17 cellular contexts compared by ENCODE assay signal in the genomic region with DNA sequence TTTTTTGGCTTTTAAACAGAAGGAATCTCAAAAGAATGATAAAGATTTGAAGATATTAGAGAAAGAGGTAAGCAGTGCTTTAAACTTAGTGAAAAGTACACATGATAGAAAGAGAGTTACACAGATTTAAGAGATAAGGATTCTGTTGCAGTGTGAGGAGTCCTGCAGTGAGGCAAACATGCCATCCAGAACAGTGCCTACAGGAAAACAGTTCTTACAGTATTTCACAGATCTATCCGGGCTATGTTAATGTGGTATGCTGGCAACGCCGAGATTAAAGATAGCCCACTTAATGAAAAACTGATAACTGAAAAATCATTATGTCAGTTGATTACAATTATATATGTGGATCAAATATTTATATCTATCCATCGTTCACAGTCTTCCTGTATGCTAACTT. TPM values are rescaled to one million over a fixed set of nuclear protein-coding genes. Genes with fewer than 3 reads are reported as not detected.
A peak's percentile ranks its signal among the peaks of the same experiment; 100 is the strongest.
DNase-seq lines count a peak whose midpoint lies in the region; ATAC-seq and TF ChIP-seq lines count a peak whose summit lies in the region.
"Had no signal": no experiment of that assay in that cellular context is flagged by ENCODE, and none has a peak within 500 bp of the region (broad histone marks: within the 10 kb centered on the region; RNA-seq: fewer than 3 reads in every experiment).

No MANE protein-coding gene starts in this region.

- no peaks in the 10 kb centered on the region for H3K27me3 ChIP-seq in CD4-positive, alpha-beta memory T cell (ENCODE audit: insufficient read depth, low read length)
- H3K27me3 ChIP-seq in neural progenitor cell, result no peaks in the 10 kb centered on the region

- H3K4me2 ChIP-seq in neural progenitor cell, result no peak overlapping the region
- H3K4me2 ChIP-seq: PC-9 had no signal

- no peaks in the 10 kb centered on the region for H3K27me3 Mint-ChIP-seq in activated CD4-positive, alpha-beta T cell treated with anti-CD3 and anti-CD28 coated beads, Interleukin-2, amount 10 ng/mL, durations not matched to agents 24 days and 14 days
- no peaks in the 10 kb centered on the region for H3K27me3 Mint-ChIP-seq in CD4-positive, alpha-beta memory T cell
- H3K27me3 Mint-ChIP-seq in neural progenitor cell (ENCODE audit: insufficient read depth, low read depth), result no peaks in the 10 kb centered on the region
- H3K27me3 Mint-ChIP-seq: IgD-negative memory B cell had no signal

- no peak overlapping the region for H3K9ac ChIP-seq in neural progenitor cell

- H3K27ac ChIP-seq in CD4-positive, alpha-beta memory T cell (ENCODE audit: low read depth, low read length), result no peak overlapping the region
- H3K27ac ChIP-seq in VCaP, result peak overlapping the region; percentile 38
- H3K27ac ChIP-seq in neural progenitor cell, result peak overlapping the region; percentile 11
- H3K27ac ChIP-seq: PC-9 had no signal

- ATAC-seq in HG03520 (IDR thresholded peaks at IDR 0.05; ENCODE audit: unreplicated experiment), result no peak
- no peak for ATAC-seq in HG03439 (IDR thresholded peaks at IDR 0.05; ENCODE audit: unreplicated experiment)

- H3K9me3 Mint-ChIP-seq in activated CD4-positive, alpha-beta T cell treated with anti-CD3 and anti-CD28 coated beads, Interleukin-2, amount 10 ng/mL, durations not matched to agents 24 days and 14 days, result no peaks in the 10 kb centered on the region
- H3K9me3 Mint-ChIP-seq in CD4-positive, alpha-beta memory T cell, result no peaks in the 10 kb centered on the region
- no peaks in the 10 kb centered on the region for H3K9me3 Mint-ChIP-seq in neural progenitor cell
- H3K9me3 Mint-ChIP-seq: IgD-negative memory B cell had no signal

- H3K9me3 ChIP-seq in CD4-positive, alpha-beta memory T cell (ENCODE audit: control insufficient read depth in 1 of 2, low read length in 2 of 2), result no peaks in the 10 kb centered on the region
- no peaks in the 10 kb centered on the region for H3K9me3 ChIP-seq in neural progenitor cell (ENCODE audit: low read depth)
- H3K9me3 ChIP-seq: HAP-1 had no signal

- POLR2A ChIA-PET in CD4-positive, alpha-beta memory T cell (lab: Charles Lee; ENCODE audit: partially characterized antibody), result interaction anchor here (0.6 to 2.4 kb wide), 3 partner anchors 12 to 38 kb away, joined by 3 to 13 read pairs (median 3); a partner anchor contains a TSS

- H3K4me3 ChIP-seq in CD4-positive, alpha-beta memory T cell (ENCODE audit: low read length in 2 of 2), result no peak overlapping the region
- no peak overlapping the region for H3K4me3 ChIP-seq in neural progenitor cell
- H3K4me3 ChIP-seq: HAP-1, PC-9 had no signal

- peak overlapping the region; percentile 44 for H3K27ac Mint-ChIP-seq in activated CD4-positive, alpha-beta T cell treated with anti-CD3 and anti-CD28 coated beads, Interleukin-2, amount 10 ng/mL, durations not matched to agents 24 days and 14 days
- peak overlapping the region in 4 of 7 donors; percentile 31 to 79 (median 56) for H3K27ac Mint-ChIP-seq in CD4-positive, alpha-beta memory T cell
- no peak overlapping the region for H3K27ac Mint-ChIP-seq in neural progenitor cell

- no peak overlapping the region for H3K4me3 Mint-ChIP-seq in activated CD4-positive, alpha-beta T cell treated with anti-CD3 and anti-CD28 coated beads, Interleukin-2, amount 10 ng/mL, durations not matched to agents 24 days and 14 days
- H3K4me3 Mint-ChIP-seq in CD4-positive, alpha-beta memory T cell, result peak overlapping the region in 2 of 8 donors; percentile 37 to 42
- H3K4me3 Mint-ChIP-seq in neural progenitor cell, result no peak overlapping the region
- H3K4me3 Mint-ChIP-seq: IgD-negative memory B cell had no signal

- H2AFZ ChIP-seq in neural progenitor cell (replicated peaks), result no peak overlapping the region
- H2AFZ ChIP-seq: PC-9 had no signal

- no peaks in the 10 kb centered on the region for H3K36me3 ChIP-seq in CD4-positive, alpha-beta memory T cell (ENCODE audit: insufficient read depth, low read length)
- peaks cover 23% of the 10 kb centered on the region for H3K36me3 ChIP-seq in neural progenitor cell

- DNase-seq in activated CD4-positive, alpha-beta T cell treated with anti-CD3 and anti-CD28 coated beads, Interleukin-2, amount 10 ng/mL, durations not matched to agents 24 days and 14 days, result no peak
- DNase-seq in activated CD4-positive, alpha-beta T cell treated with anti-CD3 and anti-CD28 coated beads for 1 hour, result no peak
- no peak for DNase-seq in CD4-positive, alpha-beta memory T cell
- DNase-seq in neural progenitor cell (ENCODE audit: low spot score) (no peak), NCI-H526 (lab: John Stamatoyannopoulos, UW) (no peak)
- DNase-seq: 8988T, C1 segment of cervical spinal cord, COR-L47, DMS53, NCI-H1436, NCI-H345, PC-9 had no signal

- H3K4me1 Mint-ChIP-seq in activated CD4-positive, alpha-beta T cell treated with anti-CD3 and anti-CD28 coated beads, Interleukin-2, amount 10 ng/mL, durations not matched to agents 24 days and 14 days, result peaks cover 26% of the 10 kb centered on the region
- peaks cover 0 to 8% (median 4%) of the 10 kb centered on the region in 4 donors for H3K4me1 Mint-ChIP-seq in CD4-positive, alpha-beta memory T cell
- peaks cover 6% of the 10 kb centered on the region for H3K4me1 Mint-ChIP-seq in neural progenitor cell

- CTCF ChIA-PET in CD4-positive, alpha-beta memory T cell (lab: Charles Lee; ENCODE audit: partially characterized antibody), result interaction anchor here (0.8 to 3.0 kb wide), 5 partner anchors 8 to 37 kb away, joined by 4 to 9 read pairs (median 5); a partner anchor contains a TSS

- H3K79me2 ChIP-seq in neural progenitor cell (ENCODE audit: low read depth), result peaks cover 43% of the 10 kb centered on the region

- peaks cover 16% of the 10 kb centered on the region for H3K4me1 ChIP-seq in CD4-positive, alpha-beta memory T cell (ENCODE audit: insufficient read depth, low read length)
- peaks cover 6% of the 10 kb centered on the region for H3K4me1 ChIP-seq in neural progenitor cell

- TF ChIP-seq CTCF in VCaP (conservative IDR thresholded peaks at IDR 0.05) (no peak), neural progenitor cell (IDR thresholded peaks at IDR 0.05) (no peak)

- H3K36me3 Mint-ChIP-seq in activated CD4-positive, alpha-beta T cell treated with anti-CD3 and anti-CD28 coated beads, Interleukin-2, amount 10 ng/mL, durations not matched to agents 24 days and 14 days (ENCODE audit: low read depth), result peaks cover 29% of the 10 kb centered on the region
- no peaks in the 10 kb centered on the region for H3K36me3 Mint-ChIP-seq in CD4-positive, alpha-beta memory T cell
- H3K36me3 Mint-ChIP-seq in neural progenitor cell, result peaks cover 18% of the 10 kb centered on the region
- H3K36me3 Mint-ChIP-seq: IgD-negative memory B cell had no signal

- H4K20me1 ChIP-seq in neural progenitor cell (ENCODE audit: low read depth), result no peaks in the 10 kb centered on the region

- intact Hi-C loops in activated CD4-positive, alpha-beta T cell treated with anti-CD3 and anti-CD28 coated beads, Interleukin-2, amount 10 ng/mL, durations not matched to agents 24 days and 14 days (cut with micrococcal nuclease), result no loop called here
- intact Hi-C loops in CD4-positive, alpha-beta memory T cell (cut with micrococcal nuclease), result no loop called here

- H3F3A ChIP-seq in neural progenitor cell (ENCODE audit: low read depth), result peaks cover 3% of the 10 kb centered on the region

RNA-seq across cellular contexts. Expression of a gene that starts 7.2 kb away (rescaled TPM):
- total RNA-seq in activated CD4-positive, alpha-beta T cell treated with anti-CD3 and anti-CD28 coated beads, Interleukin-2, amount 10 ng/mL, durations not matched to agents 24 days and 14 days, result 29.1 and 30.8 TPM in 2 replicates
- total RNA-seq in CD4-positive, alpha-beta memory T cell, result under 1 TPM; 0.11 to 0.15 TPM
- under 1 TPM in 1 of 2 donors, not detected in 1; 0.42 TPM for polyA plus RNA-seq in CD4-positive, alpha-beta memory T cell
- 144 and 225 TPM in 2 replicates for total RNA-seq in neural progenitor cell (ENCODE audit: low replicate concordance)
- polyA plus RNA-seq: IgD-negative memory B cell had no signal

RNA-seq across cellular contexts. Expression of a gene that starts 7.8 kb away (rescaled TPM):
- total RNA-seq in activated CD4-positive, alpha-beta T cell treated with anti-CD3 and anti-CD28 coated beads, Interleukin-2, amount 10 ng/mL, durations not matched to agents 24 days and 14 days, result 44.5 and 50.3 TPM in 2 replicates
- total RNA-seq in CD4-positive, alpha-beta memory T cell, result 10 to 100 TPM; 26.0 to 26.4 TPM
- polyA plus RNA-seq in CD4-positive, alpha-beta memory T cell, result 10 to 100 TPM; 61.5 to 62.0 TPM
- total RNA-seq in neural progenitor cell (ENCODE audit: low replicate concordance), result 30.0 and 68.2 TPM in 2 replicates

RNA-seq across cellular contexts. Expression of a gene that starts 30.3 kb away (rescaled TPM):
- 72.5 and 75.1 TPM in 2 replicates for total RNA-seq in activated CD4-positive, alpha-beta T cell treated with anti-CD3 and anti-CD28 coated beads, Interleukin-2, amount 10 ng/mL, durations not matched to agents 24 days and 14 days
- 100 to 1,000 TPM; 132 to 133 TPM for total RNA-seq in CD4-positive, alpha-beta memory T cell
- 100 to 1,000 TPM; 112 to 205 TPM for polyA plus RNA-seq in CD4-positive, alpha-beta memory T cell
- 593 and 933 TPM in 2 replicates for total RNA-seq in neural progenitor cell (ENCODE audit: low replicate concordance)

RNA-seq across cellular contexts. Expression of a gene that starts 37.7 kb away (rescaled TPM):
- 104 and 105 TPM in 2 replicates for total RNA-seq in activated CD4-positive, alpha-beta T cell treated with anti-CD3 and anti-CD28 coated beads, Interleukin-2, amount 10 ng/mL, durations not matched to agents 24 days and 14 days
- total RNA-seq in CD4-positive, alpha-beta memory T cell, result 100 to 1,000 TPM; 150 to 157 TPM
- polyA plus RNA-seq in CD4-positive, alpha-beta memory T cell, result 100 to 1,000 TPM; 282 to 420 TPM
- 44.7 and 69.0 TPM in 2 replicates for total RNA-seq in neural progenitor cell (ENCODE audit: low replicate concordance)

Comparison
In these comparisons a context has a peak if more than half of its experiments do, and no peak if none do; other contexts are left out.
1. RNA of a gene that starts 7.2 kb away (total RNA-seq): 144 to 225 TPM in neural progenitor cell and 29.1 to 30.8 TPM in activated CD4-positive, alpha-beta T cell treated with anti-CD3 and anti-CD28 coated beads, Interleukin-2, amount 10 ng/mL, durations not matched to agents 24 days and 14 days; 0.11 to 0.15 TPM in CD4-positive, alpha-beta memory T cell; every median in the first group is over 10 times any median in the second.